Comparison of ENCODE assay signal across 9 cellular contexts in the genomic region with DNA sequence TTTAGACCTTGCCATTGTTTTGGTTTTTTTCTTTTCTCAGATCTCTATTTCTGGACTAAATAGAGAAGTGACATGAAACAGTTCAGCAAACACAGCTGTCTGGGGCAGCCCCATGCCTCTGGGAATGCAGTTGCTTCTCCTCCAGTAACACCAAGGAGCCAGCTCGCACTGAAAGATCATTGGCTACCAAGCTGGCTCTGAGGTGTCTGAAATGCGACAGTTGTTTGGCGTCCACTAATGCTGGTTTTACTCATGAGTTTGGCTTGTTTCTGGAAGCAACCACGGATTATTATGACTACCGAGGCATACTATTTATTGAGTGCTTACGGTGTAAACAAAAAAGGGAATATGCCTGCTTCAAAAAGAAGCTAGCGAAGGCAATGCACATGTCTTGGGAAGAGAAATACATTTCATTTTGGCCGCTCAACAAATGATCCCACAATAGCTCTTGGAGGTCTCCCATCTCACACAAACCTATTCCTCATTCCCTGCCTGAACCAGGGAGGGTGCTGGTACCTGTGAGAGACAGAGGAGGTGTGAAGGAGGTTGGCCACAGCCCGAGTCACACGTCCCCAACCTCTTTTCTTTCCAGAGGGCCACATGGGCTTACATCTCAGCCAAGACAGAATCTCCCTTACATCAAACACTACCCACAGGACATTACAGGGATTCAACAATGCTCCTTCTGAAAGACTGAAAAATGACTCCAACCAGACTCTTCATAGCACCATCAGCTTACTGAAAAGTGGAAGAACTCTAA. TPM values are rescaled to one million over a fixed set of nuclear protein-coding genes. Genes with fewer than 3 reads are reported as not detected.
DNase-seq lines count a peak whose midpoint lies in the region; ATAC-seq, FAIRE-seq and TF ChIP-seq lines count a peak whose summit lies in the region.
"Had no signal": no experiment of that assay in that cellular context is flagged by ENCODE, and none has a peak within 500 bp of the region (broad histone marks: within the 10 kb centered on the region; RNA-seq: fewer than 3 reads in every experiment).

No MANE protein-coding gene starts in this region.

- TF ChIP-seq EP300 in K562 (IDR thresholded peaks at IDR 0.05; ENCODE audit: low read length), result no peak

- ATAC-seq in HG02981 (IDR thresholded peaks at IDR 0.05; ENCODE audit: unreplicated experiment), result peak; percentile 94
- ATAC-seq in K562, result no peak
- peak; percentile 91 to 92 for ATAC-seq in stimulated activated naive B cell treated with anti-CD40 and anti-IgM and Interleukin-4, amounts not matched to agents 10 μg/mL and 1 μg/mL and 100 μg/mL, for 72 hours (replicated peaks)

- no peak overlapping the region for H3K4me3 ChIP-seq in K562
- H3K4me3 ChIP-seq in CD8-positive, alpha-beta memory T cell (ENCODE audit: low read length), result no peak overlapping the region

- peak overlapping the region; percentile 98 for H3K27ac Mint-ChIP-seq in stimulated activated naive B cell treated with anti-CD40 and anti-IgM and Interleukin-4, amounts not matched to agents 10 μg/mL and 1 μg/mL and 100 μg/mL, for 72 hours
- H3K27ac Mint-ChIP-seq in CD8-positive, alpha-beta memory T cell, result peak overlapping the region in 2 of 8 donors; percentile 43 to 52

- peaks cover 0 to 10% of the 10 kb centered on the region in 2 donors for H3K9me3 Mint-ChIP-seq in stimulated activated naive B cell treated with anti-CD40 and anti-IgM and Interleukin-4, amounts not matched to agents 10 μg/mL and 1 μg/mL and 100 μg/mL, for 72 hours
- peaks cover 0 to 6% (median 0%) of the 10 kb centered on the region in 5 donors for H3K9me3 Mint-ChIP-seq in CD8-positive, alpha-beta memory T cell

- TF ChIP-seq CTCF in K562 (IDR thresholded peaks at IDR 0.05 in 2 of 3, conservative IDR thresholded peaks at IDR 0.05 in 1 of 3; ENCODE audit: insufficient read depth in 2 of 3, low read depth in 1 of 3, low read length in 3 of 3), result no peak

- WGBS in K562 (ENCODE audit: insufficient coverage, low coverage, missing lambda C conversion rate), result 86% methylated on average over 10 of the region's 10 CpGs

- H2AFZ ChIP-seq in K562 (ENCODE audit: low read depth, low read length), result no peak overlapping the region
- H2AFZ ChIP-seq: parathyroid adenoma had no signal

- BruUV-seq in K562 (replicated peaks; lab: Mats Ljungman, UMichigan), result no TSS peak

- no peaks in the 10 kb centered on the region for H3K9me3 ChIP-seq in K562 (replicated peaks; ENCODE audit: control insufficient read depth, insufficient read depth, low read depth, low read length)
- no peaks in the 10 kb centered on the region for H3K9me3 ChIP-seq in CD8-positive, alpha-beta memory T cell (ENCODE audit: low read length)

- intact Hi-C loops in K562 (cut with micrococcal nuclease), result no loop called here

- CTCF ChIA-PET in K562 (lab: Yijun Ruan, JAX; ENCODE audit: low intra/inter-chr PET ratio), result no interaction called here
- CTCF ChIA-PET in CD8-positive, alpha-beta memory T cell (lab: Charles Lee), result no interaction called here

- H3K9me1 ChIP-seq in K562 (ENCODE audit: control insufficient read depth, insufficient read depth, low read length), result no peaks in the 10 kb centered on the region

- H4K20me1 ChIP-seq in K562 (replicated peaks; ENCODE audit: control insufficient read depth, insufficient read depth, low read length), result no peaks in the 10 kb centered on the region

- DNase-seq in GM19239 (ENCODE audit: insufficient read length, low spot score) (peak; percentile 52), K562 (ENCODE audit: extremely low read depth in 1 of 4, low spot score in 3 of 4) (no peak), NCI-H2196 treated with DMSO at 0.1 percent for 48 hours (lab: John Stamatoyannopoulos, UW; ENCODE audit: unreplicated experiment) (no peak), KBM-7 (no peak), SHP77 treated with DMSO at 0.1 percent for 48 hours (lab: John Stamatoyannopoulos, UW) (no peak)
- DNase-seq in stimulated activated naive B cell treated with anti-CD40 and anti-IgM and Interleukin-4, amounts not matched to agents 10 μg/mL and 1 μg/mL and 100 μg/mL, for 72 hours, result peak; percentile 92
- DNase-seq in CD8-positive, alpha-beta memory T cell, result no peak

- in situ Hi-C loops in K562 (cut with MboI) (no loop called here), KBM-7 (cut with MboI; ENCODE audit: low pct_unique_long_range_greater_than_20kb, low sequenced_read_pairs) (no loop called here)

- no peak overlapping the region for H3K27ac ChIP-seq in K562 (ENCODE audit: extremely low read depth, low read depth, low read length)
- H3K27ac ChIP-seq in CD8-positive, alpha-beta memory T cell (ENCODE audit: low read depth, low read length), result no peak overlapping the region
- H3K27ac ChIP-seq: parathyroid adenoma had no signal

- no peak overlapping the region for H3K4me2 ChIP-seq in K562 (ENCODE audit: insufficient read depth, low read length)

- no peak overlapping the region for H3K9ac ChIP-seq in K562 (ENCODE audit: insufficient read depth in 1 of 2, low read depth in 2 of 2, low read length in 2 of 2)
- H3K9ac ChIP-seq: parathyroid adenoma had no signal

- FAIRE-seq in GM19239 (lab: Jason Lieb, UNC) (peak; percentile 98), K562 (lab: Jason Lieb, UNC) (no peak)

- H3K36me3 ChIP-seq in K562 (ENCODE audit: control insufficient read depth, insufficient read depth, low read length), result peaks cover 11% of the 10 kb centered on the region; the same call in 2 of the 3 replicates
- H3K36me3 ChIP-seq in CD8-positive, alpha-beta memory T cell (ENCODE audit: insufficient read depth, low read length), result no peaks in the 10 kb centered on the region

- H3K4me3 Mint-ChIP-seq in stimulated activated naive B cell treated with anti-CD40 and anti-IgM and Interleukin-4, amounts not matched to agents 10 μg/mL and 1 μg/mL and 100 μg/mL, for 72 hours, result peak overlapping the region; percentile 46 to 60
- no peak overlapping the region for H3K4me3 Mint-ChIP-seq in CD8-positive, alpha-beta memory T cell

- H3K27me3 Mint-ChIP-seq in stimulated activated naive B cell treated with anti-CD40 and anti-IgM and Interleukin-4, amounts not matched to agents 10 μg/mL and 1 μg/mL and 100 μg/mL, for 72 hours, result no peaks in the 10 kb centered on the region
- H3K27me3 Mint-ChIP-seq in CD8-positive, alpha-beta memory T cell, result no peaks in the 10 kb centered on the region

- H3K79me2 ChIP-seq in K562 (ENCODE audit: control insufficient read depth, insufficient read depth, low read length), result no peaks in the 10 kb centered on the region
- H3K79me2 ChIP-seq: parathyroid adenoma had no signal

- H3K4me1 Mint-ChIP-seq in stimulated activated naive B cell treated with anti-CD40 and anti-IgM and Interleukin-4, amounts not matched to agents 10 μg/mL and 1 μg/mL and 100 μg/mL, for 72 hours, result peaks cover 42 to 83% of the 10 kb centered on the region in 2 donors
- peaks cover 0 to 5% (median 0%) of the 10 kb centered on the region in 3 donors for H3K4me1 Mint-ChIP-seq in CD8-positive, alpha-beta memory T cell

- POLR2A ChIA-PET in K562 (lab: Yijun Ruan, JAX), result no interaction called here
- POLR2A ChIA-PET in CD8-positive, alpha-beta memory T cell (lab: Charles Lee), result no interaction called here

- no peak for TF ChIP-seq POLR2A in K562 (conservative IDR thresholded peaks at IDR 0.05)

- TF ChIP-seq RAD21 in K562 (CRISPR knock-in tag; conservative IDR thresholded peaks at IDR 0.05 in 1 of 2, IDR thresholded peaks at IDR 0.05 in 1 of 2), result no peak

- peaks cover 7 to 42% of the 10 kb centered on the region in 2 experiments for H3K4me1 ChIP-seq in K562 (replicated peaks in 1 of 2; ENCODE audit: control insufficient read depth in 2 of 2, insufficient read depth in 2 of 2, low read length in 2 of 2)
- peaks cover 6% of the 10 kb centered on the region for H3K4me1 ChIP-seq in CD8-positive, alpha-beta memory T cell (ENCODE audit: insufficient read depth, low read length)
- H3K4me1 ChIP-seq: parathyroid adenoma had no signal

- H3K36me3 Mint-ChIP-seq in stimulated activated naive B cell treated with anti-CD40 and anti-IgM and Interleukin-4, amounts not matched to agents 10 μg/mL and 1 μg/mL and 100 μg/mL, for 72 hours, result peaks cover 28 to 36% of the 10 kb centered on the region in 2 donors
- peaks cover 16 to 29% (median 20%) of the 10 kb centered on the region in 3 donors for H3K36me3 Mint-ChIP-seq in CD8-positive, alpha-beta memory T cell

- H3K27me3 ChIP-seq in K562 (ENCODE audit: control insufficient read depth in 2 of 2, insufficient read depth in 2 of 2, low read length in 2 of 2), result no peaks in the 10 kb centered on the region
- H3K27me3 ChIP-seq in CD8-positive, alpha-beta memory T cell (ENCODE audit: insufficient read depth, low read length, poor library complexity, severe bottlenecking), result no peaks in the 10 kb centered on the region

RNA-seq across cellular contexts. Expression of a gene that starts 37.5 kb away (rescaled TPM):
- 1.6 and 8.7 TPM in 2 replicates for total RNA-seq in K562 (2011; cell fraction: chromatin; rRNA removed; ENCODE audit: low replicate concordance)
- total RNA-seq in K562 (2011; cell fraction: nucleolus; rRNA removed), result 0.50 and 1.4 TPM in 2 replicates
- 2.7 and 3.7 TPM in 2 replicates for total RNA-seq in K562 (2011; cell fraction: nucleoplasm; rRNA removed)
- total RNA-seq in K562 (2014; rRNA removed) (2.7 and 3.8 TPM in 2 replicates), K562 (2014; rRNA removed; fragmentation: Illumina TruSeq; extraction: Trizol) (3.8 and 5.1 TPM in 2 replicates), K562 (2015; rRNA removed; fragmentation: Illumina TruSeq; extraction: Trizol) (3.6 and 4.4 TPM in 2 replicates), K562 (2021) (2.2 and 2.5 TPM in 2 replicates)
- polyA plus RNA-seq in K562 (2011; rRNA removed) (0.65 and 1.7 TPM in 2 replicates), K562 (2014; fragmentation: Illumina TruSeq; extraction: Trizol) (3.2 and 3.7 TPM in 2 replicates), K562 (2014; fragmentation: Nextera tagmentation; extraction: Ambion mirVana) (1 to 10 TPM; 1.7 to 3.4 TPM), K562 (2014; rRNA removed) (2.9 and 8.3 TPM in 2 replicates)
- 0.49 and 0.63 TPM in 2 replicates for polyA plus RNA-seq in K562 (2011; cell fraction: cytosol; rRNA removed)
- 2.0 and 2.9 TPM in 2 replicates for polyA plus RNA-seq in K562 (2011; cell fraction: nucleus; rRNA removed)
- 3.9 and 12.9 TPM in 2 replicates for polyA plus RNA-seq in K562 (2012)
- polyA minus RNA-seq in K562 (2011; rRNA and poly(A)+ RNA removed), result 2.6 and 3.6 TPM in 2 replicates
- 1.2 and 1.7 TPM in 2 replicates for polyA minus RNA-seq in K562 (2011; cell fraction: cytosol; rRNA and poly(A)+ RNA removed)
- polyA minus RNA-seq in K562 (2011; cell fraction: nucleus; rRNA and poly(A)+ RNA removed), result 4.2 and 4.4 TPM in 2 replicates
- total RNA-seq in CD8-positive, alpha-beta memory T cell, result under 1 TPM; 0.29 to 0.31 TPM
- 0.10 TPM for polyA plus RNA-seq in CD8-positive, alpha-beta memory T cell

RNA-seq across cellular contexts. Expression of a gene that starts 56.4 kb away (rescaled TPM):
- total RNA-seq in K562 (2011; cell fraction: chromatin; rRNA removed; ENCODE audit: low replicate concordance), result 74.2 and 178 TPM in 2 replicates
- 34.4 and 36.5 TPM in 2 replicates for total RNA-seq in K562 (2011; cell fraction: nucleolus; rRNA removed)
- 75.4 and 160 TPM in 2 replicates for total RNA-seq in K562 (2011; cell fraction: nucleoplasm; rRNA removed)
- total RNA-seq in K562 (2014; rRNA removed) (117 and 132 TPM in 2 replicates), K562 (2014; rRNA removed; fragmentation: Illumina TruSeq; extraction: Trizol) (102 and 118 TPM in 2 replicates), K562 (2015; rRNA removed; fragmentation: Illumina TruSeq; extraction: Trizol) (76.1 and 101 TPM in 2 replicates), K562 (2021) (92.2 and 94.3 TPM in 2 replicates)
- polyA plus RNA-seq in K562 (2011; rRNA removed) (65.1 and 71.1 TPM in 2 replicates), K562 (2014; fragmentation: Illumina TruSeq; extraction: Trizol) (85.4 and 88.4 TPM in 2 replicates), K562 (2014; fragmentation: Nextera tagmentation; extraction: Ambion mirVana) (10 to 100 TPM; 16.3 to 16.9 TPM), K562 (2014; rRNA removed) (74.8 and 75.6 TPM in 2 replicates)
- polyA plus RNA-seq in K562 (2011; cell fraction: cytosol; rRNA removed), result 22.9 and 43.5 TPM in 2 replicates
- polyA plus RNA-seq in K562 (2011; cell fraction: nucleus; rRNA removed), result 46.1 and 59.3 TPM in 2 replicates
- 41.6 and 51.1 TPM in 2 replicates for polyA plus RNA-seq in K562 (2012)
- 144 and 168 TPM in 2 replicates for polyA minus RNA-seq in K562 (2011; rRNA and poly(A)+ RNA removed)
- 50.1 and 63.7 TPM in 2 replicates for polyA minus RNA-seq in K562 (2011; cell fraction: cytosol; rRNA and poly(A)+ RNA removed)
- 63.5 and 96.7 TPM in 2 replicates for polyA minus RNA-seq in K562 (2011; cell fraction: nucleus; rRNA and poly(A)+ RNA removed)
- total RNA-seq in CD8-positive, alpha-beta memory T cell, result 10 to 100 TPM; 58.4 to 67.6 TPM
- 73.8 TPM for polyA plus RNA-seq in CD8-positive, alpha-beta memory T cell

Comparison
In these comparisons a context has a peak if more than half of its experiments do, and no peak if none do; other contexts are left out.
1. DNase-seq: peak in GM19239 (single experiment) and stimulated activated naive B cell treated with anti-CD40 and anti-IgM and Interleukin-4, amounts not matched to agents 10 μg/mL and 1 μg/mL and 100 μg/mL, for 72 hours (single experiment); none in K562 (0 of 4), CD8-positive, alpha-beta memory T cell (0 of 5), NCI-H2196 treated with DMSO at 0.1 percent for 48 hours (single experiment), KBM-7 (single experiment) and SHP77 treated with DMSO at 0.1 percent for 48 hours (single experiment).
2. H3K4me3 Mint-ChIP-seq: peak in stimulated activated naive B cell treated with anti-CD40 and anti-IgM and Interleukin-4, amounts not matched to agents 10 μg/mL and 1 μg/mL and 100 μg/mL, for 72 hours (2 of 2); none in CD8-positive, alpha-beta memory T cell (0 of 7).